ENCODE assay signal across 8 cellular contexts in the genomic region with DNA sequence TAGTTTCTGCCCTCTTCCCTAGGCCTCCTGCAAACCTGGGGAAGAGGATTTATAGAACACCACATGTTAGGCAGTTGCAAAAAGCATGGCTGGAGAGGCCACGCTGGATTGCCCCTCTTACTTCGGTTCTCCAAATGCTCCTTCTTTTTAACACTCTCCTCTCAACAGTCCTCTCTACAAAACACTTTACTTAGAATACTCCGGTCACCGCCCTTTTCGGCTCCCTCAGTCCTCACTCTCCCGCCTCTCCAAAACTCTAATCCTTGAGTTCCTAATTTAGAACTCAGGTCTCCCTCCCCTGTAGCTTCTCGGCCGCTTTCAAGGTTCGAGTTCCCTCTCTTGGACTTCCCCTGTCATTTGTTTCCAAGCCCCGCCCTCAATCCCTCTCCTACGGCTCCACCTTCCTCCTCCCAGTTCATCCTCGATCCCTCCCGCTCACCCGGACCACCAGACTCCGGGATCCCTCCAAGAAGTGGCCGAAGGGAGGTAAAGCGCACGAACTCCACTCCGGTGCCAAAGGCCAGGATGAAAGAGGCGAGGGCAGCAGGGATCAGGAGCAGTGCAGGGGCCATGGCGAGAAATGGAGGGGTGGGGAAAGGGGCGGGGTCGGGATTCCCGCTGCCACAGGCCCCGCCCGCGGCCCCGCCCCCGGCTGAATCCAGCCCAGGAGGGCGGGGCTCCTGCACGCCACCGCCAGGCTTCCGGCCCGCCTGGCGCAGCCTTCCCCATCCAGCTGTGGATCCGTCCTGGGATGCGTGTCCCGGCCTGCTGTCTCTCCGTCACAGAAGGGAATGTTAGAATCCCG. TPM values are rescaled to one million over a fixed set of nuclear protein-coding genes. Genes with fewer than 3 reads are reported as not detected.
A peak's percentile ranks its signal among the peaks of the same experiment; 100 is the strongest.
DNase-seq lines count a peak whose midpoint lies in the region; ATAC-seq and TF ChIP-seq lines count a peak whose summit lies in the region.

A gene with protein sequence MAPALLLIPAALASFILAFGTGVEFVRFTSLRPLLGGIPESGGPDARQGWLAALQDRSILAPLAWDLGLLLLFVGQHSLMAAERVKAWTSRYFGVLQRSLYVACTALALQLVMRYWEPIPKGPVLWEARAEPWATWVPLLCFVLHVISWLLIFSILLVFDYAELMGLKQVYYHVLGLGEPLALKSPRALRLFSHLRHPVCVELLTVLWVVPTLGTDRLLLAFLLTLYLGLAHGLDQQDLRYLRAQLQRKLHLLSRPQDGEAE (minus strand): TSS at position 582 of the 805 bp plus-strand sequence. CDS start 10 bp downstream, at position 572.

- H3K4me3 Mint-ChIP-seq in activated T-cell treated with anti-CD3 and anti-CD28 coated beads, Interleukin-2, amount 50 U/mL, for 4 hours, result peak within 1 kb of the TSS; percentile 82

- H3K36me3 ChIP-seq in A673 (ENCODE audit: insufficient read depth, low read length, poor library complexity, severe bottlenecking) (no peaks in the 10 kb centered on the region), KOPT-K1 (ENCODE audit: insufficient read depth, low read length) (0 out of 2 replicates have a peak, but pooled peaks cover 6% of the 10 kb centered on the region)

- H3K27ac ChIP-seq in A673 (ENCODE audit: low read depth, low read length, poor library complexity, severe bottlenecking), result peak within 1 kb of the TSS; percentile 70
- H3K27ac ChIP-seq in KOPT-K1 (ENCODE audit: low read depth, low read length, poor library complexity, severe bottlenecking), result peak within 1 kb of the TSS; percentile 85

- H3K36me3 Mint-ChIP-seq in activated T-cell treated with anti-CD3 and anti-CD28 coated beads, Interleukin-2, amount 50 U/mL, for 4 hours (ENCODE audit: insufficient read depth), result peaks cover under 1% of the 10 kb centered on the region

- DNase-seq in A673 (ENCODE audit: low spot score) (peak; percentile 92), erythroblast (lab: John Stamatoyannopoulos, UW) (peak; percentile 76 to 85), mucosa of gallbladder (ENCODE audit: low spot score) (peak; percentile 86)
- DNase-seq in activated T-cell treated with anti-CD3 and anti-CD28 coated beads, Interleukin-2, amount 50 U/mL, for 4 hours, result peak; percentile 69
- peak; percentile 47 for DNase-seq in stimulated activated CD8-positive, alpha-beta memory T cell treated with anti-CD3 and anti-CD28 coated beads, Interleukin-7, amount 100 ng/mL, for 24 hours (ENCODE audit: low read depth)

- TF ChIP-seq POLR2A in GM19099 (IDR thresholded peaks at IDR 0.05; ENCODE audit: extremely low read depth, insufficient read length, low read depth), result peak; percentile 63
- peak; percentile 41 for TF ChIP-seq POLR2A in erythroblast (IDR thresholded peaks at IDR 0.05; ENCODE audit: low read length)

- H3K4me1 ChIP-seq in A673 (ENCODE audit: insufficient read depth, low read length, poor library complexity, severe bottlenecking), result peaks cover 29% of the 10 kb centered on the region

- H3K27me3 ChIP-seq in A673 (replicated peaks; ENCODE audit: insufficient read depth, low read depth, low read length, poor library complexity), result no peaks in the 10 kb centered on the region

- TF ChIP-seq CTCF in A673 (conservative IDR thresholded peaks at IDR 0.05; ENCODE audit: low read depth, low read length), result no peak

- intact Hi-C loops in A673 (cut with micrococcal nuclease; ENCODE audit: unreplicated experiment), result loop anchor here (2.0 kb wide), 1 partner anchor 26 kb away; a partner anchor contains a TSS

- ATAC-seq in activated T-cell treated with anti-CD3 and anti-CD28 coated beads, Interleukin-2, amount 50 U/mL, for 4 hours, result peak; percentile 49 to 57

- H3K9me3 ChIP-seq in A673 (ENCODE audit: low read depth, low read length, poor library complexity, severe bottlenecking) (no peaks in the 10 kb centered on the region), KOPT-K1 (ENCODE audit: insufficient read depth, low read length, poor library complexity, severe bottlenecking) (no peaks in the 10 kb centered on the region)

- peak within 1 kb of the TSS; percentile 75 for H3K4me3 ChIP-seq in A673 (ENCODE audit: low read depth, low read length, poor library complexity, severe bottlenecking)

- peaks cover 44% of the 10 kb centered on the region for H3K4me1 Mint-ChIP-seq in activated T-cell treated with anti-CD3 and anti-CD28 coated beads, Interleukin-2, amount 50 U/mL, for 4 hours (ENCODE audit: low read depth)

- POLR2A ChIA-PET in A673 (lab: Charles Lee; ENCODE audit: low non-redundant PET), result interaction anchor here (0.5 kb wide), 1 partner anchor 23 kb away, joined by 3 read pairs; no protein-coding TSS in a partner anchor

- CTCF ChIA-PET in A673 (lab: Charles Lee), result no interaction called here

- H3K27me3 Mint-ChIP-seq in activated T-cell treated with anti-CD3 and anti-CD28 coated beads, Interleukin-2, amount 50 U/mL, for 4 hours (ENCODE audit: low read depth), result no peaks in the 10 kb centered on the region

- TSS peak; percentile 66 for BruUV-seq in A673 (replicated peaks; lab: Mats Ljungman, UMichigan)

- no peaks in the 10 kb centered on the region for H3K9me3 Mint-ChIP-seq in activated T-cell treated with anti-CD3 and anti-CD28 coated beads, Interleukin-2, amount 50 U/mL, for 4 hours

TF ChIP-seq in PFSK-1, 5 proteins besides CTCF, POLR2A, EP300 and RAD21:
- TF ChIP-seq FOXP2 (optimal IDR thresholded peaks at IDR 0.05; ENCODE audit: borderline replicate concordance, extremely low read depth, extremely low read length, insufficient read depth), result no peak
- peak; percentile 93; the same call in 1 of the 2 replicates for TF ChIP-seq SIN3A (IDR thresholded peaks at IDR 0.05; ENCODE audit: borderline replicate concordance, insufficient read depth, low read length)
- TF ChIP-seq POLR2AphosphoS5 (IDR thresholded peaks at IDR 0.05; ENCODE audit: low read depth, low read length), result peak; percentile 73
- TF ChIP-seq, protein P1, sequence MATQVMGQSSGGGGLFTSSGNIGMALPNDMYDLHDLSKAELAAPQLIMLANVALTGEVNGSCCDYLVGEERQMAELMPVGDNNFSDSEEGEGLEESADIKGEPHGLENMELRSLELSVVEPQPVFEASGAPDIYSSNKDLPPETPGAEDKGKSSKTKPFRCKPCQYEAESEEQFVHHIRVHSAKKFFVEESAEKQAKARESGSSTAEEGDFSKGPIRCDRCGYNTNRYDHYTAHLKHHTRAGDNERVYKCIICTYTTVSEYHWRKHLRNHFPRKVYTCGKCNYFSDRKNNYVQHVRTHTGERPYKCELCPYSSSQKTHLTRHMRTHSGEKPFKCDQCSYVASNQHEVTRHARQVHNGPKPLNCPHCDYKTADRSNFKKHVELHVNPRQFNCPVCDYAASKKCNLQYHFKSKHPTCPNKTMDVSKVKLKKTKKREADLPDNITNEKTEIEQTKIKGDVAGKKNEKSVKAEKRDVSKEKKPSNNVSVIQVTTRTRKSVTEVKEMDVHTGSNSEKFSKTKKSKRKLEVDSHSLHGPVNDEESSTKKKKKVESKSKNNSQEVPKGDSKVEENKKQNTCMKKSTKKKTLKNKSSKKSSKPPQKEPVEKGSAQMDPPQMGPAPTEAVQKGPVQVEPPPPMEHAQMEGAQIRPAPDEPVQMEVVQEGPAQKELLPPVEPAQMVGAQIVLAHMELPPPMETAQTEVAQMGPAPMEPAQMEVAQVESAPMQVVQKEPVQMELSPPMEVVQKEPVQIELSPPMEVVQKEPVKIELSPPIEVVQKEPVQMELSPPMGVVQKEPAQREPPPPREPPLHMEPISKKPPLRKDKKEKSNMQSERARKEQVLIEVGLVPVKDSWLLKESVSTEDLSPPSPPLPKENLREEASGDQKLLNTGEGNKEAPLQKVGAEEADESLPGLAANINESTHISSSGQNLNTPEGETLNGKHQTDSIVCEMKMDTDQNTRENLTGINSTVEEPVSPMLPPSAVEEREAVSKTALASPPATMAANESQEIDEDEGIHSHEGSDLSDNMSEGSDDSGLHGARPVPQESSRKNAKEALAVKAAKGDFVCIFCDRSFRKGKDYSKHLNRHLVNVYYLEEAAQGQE (IDR thresholded peaks at IDR 0.05; ENCODE audit: insufficient read depth in 1 of 2, low read depth in 2 of 2, low read length in 2 of 2), result no peak
- TF ChIP-seq TAF1 (IDR thresholded peaks at IDR 0.05; ENCODE audit: borderline replicate concordance, insufficient read depth, low read length), result peak; percentile 71; the same call in 1 of the 2 replicates

RNA-seq across cellular contexts. Expression of the gene that starts here (rescaled TPM):
- total RNA-seq in A673 (2021), result 49.8 and 54.4 TPM in 2 replicates
- polyA plus RNA-seq in PFSK-1 (2012; ENCODE audit: insufficient read length, low read depth), result 22.6 TPM
- total RNA-seq in activated T-cell treated with anti-CD3 and anti-CD28 coated beads, Interleukin-2, amount 50 U/mL, for 4 hours, result 10 to 100 TPM in 2 of 3 donors, 1 to 10 TPM in 1; 9.7 to 10.5 (median 10.2) TPM
- 7.7 TPM for total RNA-seq in mucosa of gallbladder

Comparison
In these comparisons a context has a peak if more than half of its experiments do, and no peak if none do; other contexts are left out.
1. Peak in every context shown above with its lines: DNase-seq, ATAC-seq, H3K4me3 ChIP-seq and H3K27ac ChIP-seq.